Comparison of ENCODE assay signal across 8 cellular contexts in genomic region chr12:27710592-27711311, GRCh38. TPM values are rescaled to one million over a fixed set of nuclear protein-coding genes. Genes with fewer than 3 reads are reported as not detected.
DNase-seq lines count a peak whose midpoint lies in the region; ATAC-seq and TF ChIP-seq lines count a peak whose summit lies in the region.

Gene MRPS35, plus strand, starts transcription at chr12:27710832. Its CDS starts 12 bp downstream, at chr12:27710844.

- H3K9me3 ChIP-seq in liver (ENCODE audit: control insufficient read depth in 4 of 4, low read length in 3 of 4) = no peaks in the 10 kb centered on the region

- H3K4me1 Mint-ChIP-seq in dendritic cell treated with granulocyte-macrophage colony-stimulating factor and Interleukin-4, amounts not matched to agents 40 ng/mL and 50 ng/mL, for 4 days (ENCODE audit: low read depth) = peaks cover 26% of the 10 kb centered on the region

- TF ChIP-seq RAD21 in liver (IDR thresholded peaks at IDR 0.05) = peak in 1 of 2 donors; percentile 33

- peak within 1 kb of the TSS; percentile 98 for H3K27ac ChIP-seq in C4-2B
- peak within 1 kb of the TSS; percentile 85 to 93 for H3K27ac ChIP-seq in liver (ENCODE audit: low read depth in 1 of 2, low read length in 2 of 2)

- H3K36me3 Mint-ChIP-seq in dendritic cell treated with granulocyte-macrophage colony-stimulating factor and Interleukin-4, amounts not matched to agents 40 ng/mL and 50 ng/mL, for 4 days (ENCODE audit: low read depth) = peaks cover 26% of the 10 kb centered on the region

- no peaks in the 10 kb centered on the region for H3K27me3 Mint-ChIP-seq in dendritic cell treated with granulocyte-macrophage colony-stimulating factor and Interleukin-4, amounts not matched to agents 40 ng/mL and 50 ng/mL, for 4 days

- peak; percentile 80 for DNase-seq in NCI-H748 (lab: John Stamatoyannopoulos, UW; ENCODE audit: unreplicated experiment)
- DNase-seq in activated CD4-positive, alpha-beta T cell treated with anti-CD3 and anti-CD28 coated beads, Interleukin-2, amount 50 U/mL, for 24 hours (ENCODE audit: low read depth in 1 of 2, low spot score in 1 of 2) = peak; percentile 80 to 88
- peak; percentile 93 for DNase-seq in stimulated activated CD4-positive, alpha-beta T cell treated with anti-CD3 and anti-CD28 coated beads, Interleukin-4, amount 100 ng/mL, for 1 hour

- H3K4me3 Mint-ChIP-seq in dendritic cell treated with granulocyte-macrophage colony-stimulating factor and Interleukin-4, amounts not matched to agents 40 ng/mL and 50 ng/mL, for 4 days = peak within 1 kb of the TSS; percentile 98

- intact Hi-C loops in dendritic cell treated with granulocyte-macrophage colony-stimulating factor and Interleukin-4, amounts not matched to agents 40 ng/mL and 50 ng/mL, for 4 days (cut with micrococcal nuclease) = no loop called here

- peaks cover 0 to 2% (median 0%) of the 10 kb centered on the region in 4 donors for H3K36me3 ChIP-seq in liver (ENCODE audit: control insufficient read depth in 4 of 4, insufficient read depth in 3 of 4, low read depth in 1 of 4, low read length in 3 of 4)

- H3K4me1 ChIP-seq in liver (ENCODE audit: control insufficient read depth in 4 of 4, insufficient read depth in 4 of 4, low read length in 3 of 4) = peaks cover 2 to 16% (median 9%) of the 10 kb centered on the region in 4 donors

- H3K9me3 Mint-ChIP-seq in dendritic cell treated with granulocyte-macrophage colony-stimulating factor and Interleukin-4, amounts not matched to agents 40 ng/mL and 50 ng/mL, for 4 days = no peaks in the 10 kb centered on the region

- peak within 1 kb of the TSS; percentile 99 for H3K27ac Mint-ChIP-seq in dendritic cell treated with granulocyte-macrophage colony-stimulating factor and Interleukin-4, amounts not matched to agents 40 ng/mL and 50 ng/mL, for 4 days

- H3K27me3 ChIP-seq in liver (ENCODE audit: control insufficient read depth in 4 of 4, insufficient read depth in 4 of 4, low read length in 3 of 4) = no peaks in the 10 kb centered on the region

- H3K4me3 ChIP-seq in liver (ENCODE audit: low read depth in 1 of 3, low read length in 3 of 3) = peak within 1 kb of the TSS; percentile 78 to 100 (median 90)

- peak within 1 kb of the TSS; percentile 81 to 98 for H3K9ac ChIP-seq in liver (ENCODE audit: low read depth in 1 of 2, low read length in 2 of 2)

- TF ChIP-seq CTCF in C4-2B (conservative IDR thresholded peaks at IDR 0.05) = no peak
- TF ChIP-seq CTCF in liver (IDR thresholded peaks at IDR 0.05; ENCODE audit: low read depth, low read length, missing input control) = no peak

- under 1% methylated on average over 46 of the region's 46 CpGs for WGBS in liver

- ATAC-seq in GM19324 (IDR thresholded peaks at IDR 0.05; ENCODE audit: low FRiP score, unreplicated experiment) = peak; percentile 97
- peak; percentile 97 for ATAC-seq in HG03460 (IDR thresholded peaks at IDR 0.05; ENCODE audit: unreplicated experiment)

TF ChIP-seq in liver, 16 proteins besides CTCF, POLR2A, EP300 and RAD21:
- TF ChIP-seq ZBTB33 (IDR thresholded peaks at IDR 0.05) (peak; percentile 87), TAF1 (conservative IDR thresholded peaks at IDR 0.05) (peak; percentile 65), YY1 (IDR thresholded peaks at IDR 0.05) (peak; percentile 100), FOXA1 (IDR thresholded peaks at IDR 0.05) (peak; percentile 75), FOXA2 (IDR thresholded peaks at IDR 0.05) (no peak), REST (IDR thresholded peaks at IDR 0.05) (peak; percentile 47), NR2F2 (IDR thresholded peaks at IDR 0.05) (peak; percentile 31), SP1 (IDR thresholded peaks at IDR 0.05) (peak; percentile 65), JUND (IDR thresholded peaks at IDR 0.05) (no peak), HNF4A (conservative IDR thresholded peaks at IDR 0.05) (peak in 1 of 2 donors; percentile 24), MAX (IDR thresholded peaks at IDR 0.05) (peak; percentile 66), RXRA (IDR thresholded peaks at IDR 0.05) (peak; percentile 45), GABPA (IDR thresholded peaks at IDR 0.05 in 1 of 2, conservative IDR thresholded peaks at IDR 0.05 in 1 of 2) (no peak), HNF4G (IDR thresholded peaks at IDR 0.05) (no peak), ATF3 (IDR thresholded peaks at IDR 0.05) (no peak), EGR1 (IDR thresholded peaks at IDR 0.05; ENCODE audit: low read depth in 2 of 2) (no peak)

RNA-seq across cellular contexts. Expression of gene MRPS35, which starts in this region (rescaled TPM):
- total RNA-seq in liver = 10 to 100 TPM; 27.4 to 64.3 TPM
- polyA plus RNA-seq in liver = 10 to 100 TPM; 46.9 to 51.9 TPM

Comparison
In these comparisons a context has a peak if more than half of its experiments do, and no peak if none do; other contexts are left out.
1. Peak in every context shown above with its lines: DNase-seq, ATAC-seq, H3K4me3 ChIP-seq and H3K27ac ChIP-seq.